27 cellular contexts compared by ENCODE assay signal in the genomic region with DNA sequence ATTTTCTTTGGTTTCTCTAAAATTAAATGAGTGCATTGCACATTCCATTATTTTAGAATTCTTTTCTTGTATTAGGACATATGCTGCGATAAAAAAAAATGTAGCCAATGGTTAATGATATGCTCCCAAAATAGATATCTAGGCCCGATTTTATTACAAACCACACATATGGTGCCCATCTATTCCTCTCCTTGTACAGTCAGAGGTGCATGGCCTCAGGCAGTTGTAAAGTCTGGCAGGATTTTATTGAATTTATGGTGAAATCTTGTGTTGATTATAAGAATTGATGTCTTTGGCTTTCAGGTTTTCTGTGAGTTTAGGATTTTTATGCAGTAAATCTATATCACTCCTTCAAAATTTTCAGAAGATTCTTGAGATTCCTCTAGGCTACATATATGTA.
DNase-seq lines count a peak whose midpoint lies in the region; ATAC-seq, FAIRE-seq and TF ChIP-seq lines count a peak whose summit lies in the region.
"Had no signal": no experiment of that assay in that cellular context is flagged by ENCODE, and none has a peak within 500 bp of the region (broad histone marks: within the 10 kb centered on the region; RNA-seq: fewer than 3 reads in every experiment).

No MANE protein-coding gene starts in this region.

- H3K9me3 ChIP-seq in BE2C: no peaks in the 10 kb centered on the region
- no peaks in the 10 kb centered on the region for H3K9me3 ChIP-seq in Peyer's patch
- H3K9me3 ChIP-seq: A549 had no signal

- ATAC-seq in HG02852 (IDR thresholded peaks at IDR 0.05; ENCODE audit: unreplicated experiment): no peak
- ATAC-seq: A549, Right ventricle myocardium inferior had no signal

- no peak for FAIRE-seq in H54 (lab: Jason Lieb, UNC)
- FAIRE-seq: A549, GM12892, HTR-8/SVneo, RCC 7860 had no signal

- no peaks in the 10 kb centered on the region for H3K27me3 ChIP-seq in BE2C
- no peaks in the 10 kb centered on the region for H3K27me3 ChIP-seq in Peyer's patch
- H3K27me3 ChIP-seq: SJSA1 had no signal

- H3K4me3 ChIP-seq in BE2C (ENCODE audit: low read depth, low read length) (no peak overlapping the region), Peyer's patch (no peak overlapping the region)
- H3K4me3 ChIP-seq: A549, SJSA1 had no signal

- peak; percentile 27 for DNase-seq in BE2C
- peak; percentile 6 for DNase-seq in GM03348 (ENCODE audit: low spot score)
- DNase-seq in RPMI7951 (ENCODE audit: low read depth): peak; percentile 61
- DNase-seq in fibroblast of peridontal ligament (ENCODE audit: extremely low read depth): peak; percentile 8
- no peak for DNase-seq in H54 (ENCODE audit: insufficient read length, low spot score)
- no peak for DNase-seq in Peyer's patch
- no peak for DNase-seq in nucleus accumbens (lab: John Stamatoyannopoulos, UW)
- DNase-seq: Calu3; CD8-positive, alpha-beta memory T cell; DMS53; H9; KG1; NCI-H1092 treated with DMSO at 0.1 percent for 48 hours; NCI-H1436 treated with DMSO at 0.1 percent for 48 hours; NCI-H2029 treated with DMSO at 0.1 percent for 48 hours; NCI-H446; NCI-H526; SW 1271; T-helper 2 cell had no signal

- no peak overlapping the region for H3K27ac ChIP-seq in Peyer's patch
- H3K27ac ChIP-seq: A549, C4-2B, SJSA1 had no signal

- H3K4me1 ChIP-seq in BE2C (peaks cover 8% of the 10 kb centered on the region; the same call in 1 of the 2 replicates), Peyer's patch (no peaks in the 10 kb centered on the region)
- H3K4me1 ChIP-seq: A549, SJSA1 had no signal

- TF ChIP-seq CTCF in BE2C (IDR thresholded peaks at IDR 0.05; ENCODE audit: low read depth, low read length): no peak
- TF ChIP-seq CTCF in Peyer's patch (IDR thresholded peaks at IDR 0.05): no peak

- H3K36me3 ChIP-seq in BE2C: no peaks in the 10 kb centered on the region
- H3K36me3 ChIP-seq in Peyer's patch: no peaks in the 10 kb centered on the region
- H3K36me3 ChIP-seq: SJSA1 had no signal

- TF ChIP-seq POLR2A in H54 (IDR thresholded peaks at IDR 0.05; ENCODE audit: low read depth, low read length) (no peak), Peyer's patch (IDR thresholded peaks at IDR 0.05) (no peak)

Comparison
In these comparisons a context has a peak if more than half of its experiments do, and no peak if none do; other contexts are left out.
1. DNase-seq: peak in BE2C (single experiment), GM03348 (single experiment), RPMI7951 (single experiment) and fibroblast of peridontal ligament (single experiment); none in H54 (single experiment), Peyer's patch (0 of 3) and nucleus accumbens (0 of 56).